8 cellular contexts compared by ENCODE assay signal in the genomic region with DNA sequence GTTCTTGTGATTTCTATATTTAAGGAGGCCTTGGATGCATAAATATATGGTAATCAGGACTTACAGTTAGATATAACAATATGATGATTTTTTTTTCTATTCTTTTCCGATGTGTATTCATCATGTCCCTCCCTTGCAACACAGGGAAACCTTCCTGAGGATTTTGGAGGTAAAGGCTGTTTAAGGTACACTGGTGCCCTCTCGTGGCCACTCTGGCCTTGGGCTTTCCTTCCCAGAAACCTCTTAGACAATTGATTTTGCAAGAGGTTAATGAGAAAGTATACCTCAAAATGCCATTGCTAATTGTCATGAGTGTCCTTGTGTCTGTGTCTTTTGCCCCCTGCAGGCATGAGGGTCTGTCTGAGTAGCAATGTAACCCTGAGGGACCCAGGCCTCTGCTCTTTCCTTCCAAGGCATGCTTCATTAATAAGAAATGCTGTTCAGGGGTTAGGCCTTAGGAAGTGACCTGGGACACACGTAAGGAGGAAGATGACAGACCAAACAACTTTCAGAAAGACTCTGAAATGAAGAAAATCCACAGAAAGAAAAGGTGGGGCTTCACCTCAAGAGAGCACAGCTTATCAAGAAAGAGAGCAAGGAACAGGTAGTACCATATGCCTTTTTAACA.
DNase-seq lines count a peak whose midpoint lies in the region; ATAC-seq and TF ChIP-seq lines count a peak whose summit lies in the region.

No MANE protein-coding gene starts in this region.

- no peaks in the 10 kb centered on the region for H3K36me3 ChIP-seq in esophagus squamous epithelium

- DNase-seq in CMK (ENCODE audit: low read depth) (peak; percentile 2), HCEC 1CT (peak; percentile 73), NCI-H226 (peak; percentile 33), esophagus squamous epithelium (lab: John Stamatoyannopoulos, UW) (no peak), type B pancreatic cell (ENCODE audit: extremely low spot score, unreplicated experiment) (peak; percentile 73)
- peak; percentile 60 to 65 for DNase-seq in activated CD4-positive, alpha-beta T cell treated with anti-CD3 and anti-CD28 coated beads, Interleukin-2, amount 50 U/mL, for 48 hours

- 7 to 17% methylated on average over 3 of the region's 3 CpGs for WGBS in esophagus squamous epithelium, 2 donors

- no peaks in the 10 kb centered on the region for H3K27me3 ChIP-seq in esophagus squamous epithelium

- peak overlapping the region in 3 of 4 donors; percentile 20 to 58 (median 35) for H3K27ac ChIP-seq in esophagus squamous epithelium

- H3K4me3 Mint-ChIP-seq in nephron (no peak overlapping the region), type B pancreatic cell (no peak overlapping the region)

- no peak overlapping the region for H3K4me3 ChIP-seq in esophagus squamous epithelium

- intact Hi-C loops in esophagus squamous epithelium (cut with DNase I) = no loop called here

- H3K9me3 ChIP-seq in esophagus squamous epithelium = no peaks in the 10 kb centered on the region

- H3K9me3 Mint-ChIP-seq in nephron (no peaks in the 10 kb centered on the region), type B pancreatic cell (no peaks in the 10 kb centered on the region)

- H3K27ac Mint-ChIP-seq in nephron (no peak overlapping the region), type B pancreatic cell (no peak overlapping the region)

- ATAC-seq in HG02870 (IDR thresholded peaks at IDR 0.05; ENCODE audit: unreplicated experiment) = no peak

- H3K4me1 ChIP-seq in esophagus squamous epithelium = peaks cover 0 to 18% (median 3%) of the 10 kb centered on the region in 3 donors

- TF ChIP-seq CTCF in esophagus squamous epithelium (IDR thresholded peaks at IDR 0.05) (peak; percentile 40 to 90 (median 74)), nephron (IDR thresholded peaks at IDR 0.05; ENCODE audit: unreplicated experiment in 3 of 3) (peak; percentile 85 to 92 (median 90)), type B pancreatic cell (conservative IDR thresholded peaks at IDR 0.05) (peak; percentile 95)

- no peak for TF ChIP-seq POLR2A in esophagus squamous epithelium (IDR thresholded peaks at IDR 0.05)

- no peaks in the 10 kb centered on the region for H3K4me1 Mint-ChIP-seq in nephron
- H3K4me1 Mint-ChIP-seq in type B pancreatic cell (ENCODE audit: unreplicated experiment) = no peaks in the 10 kb centered on the region

- no peaks in the 10 kb centered on the region for H3K36me3 Mint-ChIP-seq in nephron (ENCODE audit: low read depth)
- H3K36me3 Mint-ChIP-seq in type B pancreatic cell = no peaks in the 10 kb centered on the region

- peaks cover 4% of the 10 kb centered on the region for H3K27me3 Mint-ChIP-seq in nephron (ENCODE audit: low read depth)
- H3K27me3 Mint-ChIP-seq in type B pancreatic cell = peaks cover 21% of the 10 kb centered on the region
